ENCODE assay signal across 8 cellular contexts in genomic region chr12:112408621-112409020, GRCh38. TPM values are rescaled to one million over a fixed set of nuclear protein-coding genes. Genes with fewer than 3 reads are reported as not detected.
A peak's percentile ranks its signal among the peaks of the same experiment; 100 is the strongest.
DNase-seq lines count a peak whose midpoint lies in the region; ATAC-seq and TF ChIP-seq lines count a peak whose summit lies in the region.

No MANE protein-coding gene starts in this region.

- peak overlapping the region; percentile 97 for H3K4me3 Mint-ChIP-seq in glutamatergic neuron (ENCODE audit: unreplicated experiment)
- H3K4me3 Mint-ChIP-seq in stimulated activated effector memory CD8-positive, alpha-beta T cell treated with anti-CD3 and anti-CD28 coated beads, Interleukin-12 subunit alpha, Interleukin-12 subunit beta, amount 100 ng/mL, for 72 hours, result peak overlapping the region; percentile 99

- H3K27ac Mint-ChIP-seq in glutamatergic neuron (ENCODE audit: unreplicated experiment), result peak overlapping the region; percentile 100
- H3K27ac Mint-ChIP-seq in stimulated activated effector memory CD8-positive, alpha-beta T cell treated with anti-CD3 and anti-CD28 coated beads, Interleukin-12 subunit alpha, Interleukin-12 subunit beta, amount 100 ng/mL, for 72 hours, result peak overlapping the region; percentile 100

- peak; percentile 62 for ATAC-seq in stimulated activated effector memory CD8-positive, alpha-beta T cell treated with anti-CD3 and anti-CD28 coated beads, Interleukin-12 subunit alpha, Interleukin-12 subunit beta, amount 100 ng/mL, for 72 hours

- no peak for TF ChIP-seq CTCF in glutamatergic neuron (IDR thresholded peaks at IDR 0.05; ENCODE audit: partially characterized antibody, unreplicated experiment)

- DNase-seq in DMS53 (lab: John Stamatoyannopoulos, UW), result peak; percentile 49
- no peak for DNase-seq in DMS53 treated with DMSO at 0.1 percent for 48 hours (lab: John Stamatoyannopoulos, UW; ENCODE audit: unreplicated experiment)
- peak; percentile 10 to 12 for DNase-seq in activated CD4-positive, alpha-beta T cell treated with anti-CD3 and anti-CD28 coated beads, Interleukin-2, amount 50 U/mL, for 4 hours
- DNase-seq in glutamatergic neuron, result no peak
- DNase-seq in stimulated activated effector memory CD8-positive, alpha-beta T cell treated with anti-CD3 and anti-CD28 coated beads, Interleukin-12 subunit alpha, Interleukin-12 subunit beta, amount 100 ng/mL, for 72 hours (ENCODE audit: low spot score in 2 of 2), result no peak
- no peak for DNase-seq in NCI-H2081 treated with DMSO at 0.1 percent for 48 hours (lab: John Stamatoyannopoulos, UW)
- no peak for DNase-seq in NK-92 treated with Interleukin-12 subunit alpha and Interleukin-12 subunit beta, amount 100 ng/mL, for 24 hours (lab: John Stamatoyannopoulos, UW)
- no peak for DNase-seq in NCI-H2171 (lab: John Stamatoyannopoulos, UW)

- peaks cover 7% of the 10 kb centered on the region for H3K4me1 Mint-ChIP-seq in glutamatergic neuron (ENCODE audit: low read depth, unreplicated experiment)
- peaks cover 37% of the 10 kb centered on the region for H3K4me1 Mint-ChIP-seq in stimulated activated effector memory CD8-positive, alpha-beta T cell treated with anti-CD3 and anti-CD28 coated beads, Interleukin-12 subunit alpha, Interleukin-12 subunit beta, amount 100 ng/mL, for 72 hours

- no peaks in the 10 kb centered on the region for H3K36me3 Mint-ChIP-seq in glutamatergic neuron (ENCODE audit: unreplicated experiment)
- H3K36me3 Mint-ChIP-seq in stimulated activated effector memory CD8-positive, alpha-beta T cell treated with anti-CD3 and anti-CD28 coated beads, Interleukin-12 subunit alpha, Interleukin-12 subunit beta, amount 100 ng/mL, for 72 hours, result peaks cover 61% of the 10 kb centered on the region

- H3K27me3 Mint-ChIP-seq in glutamatergic neuron (ENCODE audit: unreplicated experiment), result peaks cover 2% of the 10 kb centered on the region

- peaks cover 8% of the 10 kb centered on the region for H3K9me3 Mint-ChIP-seq in glutamatergic neuron (ENCODE audit: unreplicated experiment)
- H3K9me3 Mint-ChIP-seq in stimulated activated effector memory CD8-positive, alpha-beta T cell treated with anti-CD3 and anti-CD28 coated beads, Interleukin-12 subunit alpha, Interleukin-12 subunit beta, amount 100 ng/mL, for 72 hours, result no peaks in the 10 kb centered on the region

RNA-seq across cellular contexts. Expression of gene RPL6, which starts 0.8 kb away (rescaled TPM):
- 967 TPM for total RNA-seq in glutamatergic neuron (ENCODE audit: unreplicated experiment)

RNA-seq across cellular contexts. Expression of gene PTPN11, which starts 10.1 kb away (rescaled TPM):
- total RNA-seq in glutamatergic neuron (ENCODE audit: unreplicated experiment), result 68.7 TPM

RNA-seq across cellular contexts. Expression of gene HECTD4, which starts 26.4 kb away (rescaled TPM):
- 261 TPM for total RNA-seq in glutamatergic neuron (ENCODE audit: unreplicated experiment)

Comparison
In these comparisons a context has a peak if more than half of its experiments do, and no peak if none do; other contexts are left out.
1. DNase-seq: peak in DMS53 (single experiment) and activated CD4-positive, alpha-beta T cell treated with anti-CD3 and anti-CD28 coated beads, Interleukin-2, amount 50 U/mL, for 4 hours (2 of 2); none in DMS53 treated with DMSO at 0.1 percent for 48 hours (single experiment), glutamatergic neuron (single experiment), stimulated activated effector memory CD8-positive, alpha-beta T cell treated with anti-CD3 and anti-CD28 coated beads, Interleukin-12 subunit alpha, Interleukin-12 subunit beta, amount 100 ng/mL, for 72 hours (0 of 2), NCI-H2081 treated with DMSO at 0.1 percent for 48 hours (single experiment), NK-92 treated with Interleukin-12 subunit alpha and Interleukin-12 subunit beta, amount 100 ng/mL, for 24 hours (single experiment) and NCI-H2171 (single experiment).